In the genomic region with DNA sequence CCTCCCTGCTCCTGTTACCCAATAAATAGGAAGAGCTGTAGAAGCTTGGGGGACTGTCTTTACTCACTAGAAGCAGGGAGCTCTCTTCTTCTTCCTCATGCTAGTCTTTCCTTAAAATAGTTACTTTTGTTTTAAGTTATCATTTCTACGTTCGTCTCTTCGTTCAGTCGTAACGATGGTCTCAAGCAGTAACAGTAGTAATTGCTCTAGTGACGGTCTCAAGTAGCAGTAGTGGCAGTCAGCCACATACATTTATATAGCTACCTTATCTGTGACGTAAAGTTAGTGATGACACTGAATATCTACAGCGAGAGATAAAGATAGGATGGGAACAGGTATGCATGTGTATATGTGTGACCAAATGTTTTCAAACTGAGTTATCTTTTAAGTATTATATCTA, we compare ENCODE assay signal across 3 cellular contexts.
TF ChIP-seq lines count a peak whose summit lies in the region.

No MANE protein-coding gene starts in this region.

TF ChIP-seq in GM12891, 5 proteins besides CTCF, POLR2A, EP300 and RAD21:
- TF ChIP-seq PAX5 (IDR thresholded peaks at IDR 0.05; ENCODE audit: insufficient read depth, low read length, severe bottlenecking) (no peak), TAF1 (IDR thresholded peaks at IDR 0.05; ENCODE audit: low read depth, low read length) (no peak)
TF ChIP-seq in GM12891: peak in this region for 0.

TF ChIP-seq in GM23338, 12 proteins besides CTCF, POLR2A, EP300 and RAD21:
- no peak for TF ChIP-seq STAT1 (IDR thresholded peaks at IDR 0.05; ENCODE audit: unreplicated experiment)
- TF ChIP-seq, protein P1, sequence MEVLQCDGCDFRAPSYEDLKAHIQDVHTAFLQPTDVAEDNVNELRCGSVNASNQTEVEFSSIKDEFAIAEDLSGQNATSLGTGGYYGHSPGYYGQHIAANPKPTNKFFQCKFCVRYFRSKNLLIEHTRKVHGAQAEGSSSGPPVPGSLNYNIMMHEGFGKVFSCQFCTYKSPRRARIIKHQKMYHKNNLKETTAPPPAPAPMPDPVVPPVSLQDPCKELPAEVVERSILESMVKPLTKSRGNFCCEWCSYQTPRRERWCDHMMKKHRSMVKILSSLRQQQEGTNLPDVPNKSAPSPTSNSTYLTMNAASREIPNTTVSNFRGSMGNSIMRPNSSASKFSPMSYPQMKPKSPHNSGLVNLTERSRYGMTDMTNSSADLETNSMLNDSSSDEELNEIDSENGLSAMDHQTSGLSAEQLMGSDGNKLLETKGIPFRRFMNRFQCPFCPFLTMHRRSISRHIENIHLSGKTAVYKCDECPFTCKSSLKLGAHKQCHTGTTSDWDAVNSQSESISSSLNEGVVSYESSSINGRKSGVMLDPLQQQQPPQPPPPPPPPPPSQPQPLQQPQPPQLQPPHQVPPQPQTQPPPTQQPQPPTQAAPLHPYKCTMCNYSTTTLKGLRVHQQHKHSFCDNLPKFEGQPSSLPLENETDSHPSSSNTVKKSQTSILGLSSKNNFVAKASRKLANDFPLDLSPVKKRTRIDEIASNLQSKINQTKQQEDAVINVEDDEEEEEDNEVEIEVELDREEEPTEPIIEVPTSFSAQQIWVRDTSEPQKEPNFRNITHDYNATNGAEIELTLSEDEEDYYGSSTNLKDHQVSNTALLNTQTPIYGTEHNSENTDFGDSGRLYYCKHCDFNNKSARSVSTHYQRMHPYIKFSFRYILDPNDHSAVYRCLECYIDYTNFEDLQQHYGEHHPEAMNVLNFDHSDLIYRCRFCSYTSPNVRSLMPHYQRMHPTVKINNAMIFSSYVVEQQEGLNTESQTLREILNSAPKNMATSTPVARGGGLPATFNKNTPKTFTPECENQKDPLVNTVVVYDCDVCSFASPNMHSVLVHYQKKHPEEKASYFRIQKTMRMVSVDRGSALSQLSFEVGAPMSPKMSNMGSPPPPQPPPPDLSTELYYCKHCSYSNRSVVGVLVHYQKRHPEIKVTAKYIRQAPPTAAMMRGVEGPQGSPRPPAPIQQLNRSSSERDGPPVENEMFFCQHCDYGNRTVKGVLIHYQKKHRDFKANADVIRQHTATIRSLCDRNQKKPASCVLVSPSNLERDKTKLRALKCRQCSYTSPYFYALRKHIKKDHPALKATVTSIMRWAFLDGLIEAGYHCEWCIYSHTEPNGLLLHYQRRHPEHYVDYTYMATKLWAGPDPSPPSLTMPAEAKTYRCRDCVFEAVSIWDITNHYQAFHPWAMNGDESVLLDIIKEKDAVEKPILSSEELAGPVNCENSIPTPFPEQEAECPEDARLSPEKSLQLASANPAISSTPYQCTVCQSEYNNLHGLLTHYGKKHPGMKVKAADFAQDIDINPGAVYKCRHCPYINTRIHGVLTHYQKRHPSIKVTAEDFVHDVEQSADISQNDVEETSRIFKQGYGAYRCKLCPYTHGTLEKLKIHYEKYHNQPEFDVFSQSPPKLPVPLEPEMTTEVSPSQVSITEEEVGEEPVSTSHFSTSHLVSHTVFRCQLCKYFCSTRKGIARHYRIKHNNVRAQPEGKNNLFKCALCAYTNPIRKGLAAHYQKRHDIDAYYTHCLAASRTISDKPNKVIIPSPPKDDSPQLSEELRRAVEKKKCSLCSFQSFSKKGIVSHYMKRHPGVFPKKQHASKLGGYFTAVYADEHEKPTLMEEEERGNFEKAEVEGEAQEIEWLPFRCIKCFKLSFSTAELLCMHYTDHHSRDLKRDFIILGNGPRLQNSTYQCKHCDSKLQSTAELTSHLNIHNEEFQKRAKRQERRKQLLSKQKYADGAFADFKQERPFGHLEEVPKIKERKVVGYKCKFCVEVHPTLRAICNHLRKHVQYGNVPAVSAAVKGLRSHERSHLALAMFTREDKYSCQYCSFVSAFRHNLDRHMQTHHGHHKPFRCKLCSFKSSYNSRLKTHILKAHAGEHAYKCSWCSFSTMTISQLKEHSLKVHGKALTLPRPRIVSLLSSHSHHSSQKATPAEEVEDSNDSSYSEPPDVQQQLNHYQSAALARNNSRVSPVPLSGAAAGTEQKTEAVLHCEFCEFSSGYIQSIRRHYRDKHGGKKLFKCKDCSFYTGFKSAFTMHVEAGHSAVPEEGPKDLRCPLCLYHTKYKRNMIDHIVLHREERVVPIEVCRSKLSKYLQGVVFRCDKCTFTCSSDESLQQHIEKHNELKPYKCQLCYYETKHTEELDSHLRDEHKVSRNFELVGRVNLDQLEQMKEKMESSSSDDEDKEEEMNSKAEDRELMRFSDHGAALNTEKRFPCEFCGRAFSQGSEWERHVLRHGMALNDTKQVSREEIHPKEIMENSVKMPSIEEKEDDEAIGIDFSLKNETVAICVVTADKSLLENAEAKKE (CRISPR knock-in tag; IDR thresholded peaks at IDR 0.05), result no peak
- TF ChIP-seq POLR2AphosphoS5 (IDR thresholded peaks at IDR 0.05; ENCODE audit: low read depth), result no peak
- TF ChIP-seq ZNF114 (CRISPR knock-in tag; IDR thresholded peaks at IDR 0.05), result no peak
- TF ChIP-seq NANOG (IDR thresholded peaks at IDR 0.05; ENCODE audit: borderline replicate concordance), result no peak
TF ChIP-seq in GM23338: peak in this region for 0.

TF ChIP-seq in K562, 482 proteins besides CTCF, POLR2A, EP300 and RAD21:
- TF ChIP-seq, protein P2, sequence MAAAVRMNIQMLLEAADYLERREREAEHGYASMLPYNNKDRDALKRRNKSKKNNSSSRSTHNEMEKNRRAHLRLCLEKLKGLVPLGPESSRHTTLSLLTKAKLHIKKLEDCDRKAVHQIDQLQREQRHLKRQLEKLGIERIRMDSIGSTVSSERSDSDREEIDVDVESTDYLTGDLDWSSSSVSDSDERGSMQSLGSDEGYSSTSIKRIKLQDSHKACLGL (CRISPR knock-in tag; IDR thresholded peaks at IDR 0.05; ENCODE audit: borderline replicate concordance, poor library complexity, severe bottlenecking), result no peak
- 0 out of 2 replicates have a peak, but pooled peaks have one; percentile 27 for TF ChIP-seq CREM (IDR thresholded peaks at IDR 0.05; ENCODE audit: low read depth)
